In the genomic region with DNA sequence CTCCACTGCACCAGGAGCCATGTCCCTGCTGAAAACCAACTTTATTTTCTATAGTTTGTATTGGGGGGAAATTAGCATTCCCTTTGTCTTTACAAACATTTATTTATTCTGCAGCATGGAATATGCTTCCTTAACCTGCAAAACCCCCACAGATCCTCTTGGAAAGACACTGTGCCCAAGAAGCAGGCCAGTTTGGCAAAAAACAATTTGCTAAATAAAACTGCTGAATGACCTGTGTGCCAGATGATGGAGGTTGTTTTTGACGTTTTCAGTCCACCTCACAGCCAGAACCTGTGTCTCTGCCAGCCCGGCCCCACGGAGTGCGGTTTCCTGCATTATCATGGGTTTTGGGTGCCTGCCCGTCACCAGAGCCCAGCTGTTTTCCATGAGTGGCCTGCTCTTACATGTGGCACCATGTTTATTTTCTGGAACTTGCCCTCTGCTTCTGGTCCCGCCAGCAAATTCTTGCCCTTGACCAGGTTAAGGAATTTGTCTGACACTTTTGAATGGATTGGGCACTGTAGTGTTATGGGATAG, we compare ENCODE assay signal across 30 cellular contexts. TPM values are rescaled to one million over a fixed set of nuclear protein-coding genes. Genes with fewer than 3 reads are reported as not detected.
A peak's percentile ranks its signal among the peaks of the same experiment; 100 is the strongest.
DNase-seq lines count a peak whose midpoint lies in the region; ATAC-seq and TF ChIP-seq lines count a peak whose summit lies in the region.
"Had no signal": no experiment of that assay in that cellular context is flagged by ENCODE, and none has a peak within 500 bp of the region (broad histone marks: within the 10 kb centered on the region; RNA-seq: fewer than 3 reads in every experiment).

No MANE protein-coding gene starts in this region.

- H3K4me1 ChIP-seq in heart right ventricle (peaks cover 10 to 60% (median 32%) of the 10 kb centered on the region in 9 donors), psoas muscle (peaks cover 23% of the 10 kb centered on the region)
- H3K4me1 ChIP-seq: neural progenitor cell, sigmoid colon, testis had no signal

- H3K27me3 ChIP-seq in heart right ventricle = no peaks in the 10 kb centered on the region
- H3K27me3 ChIP-seq in psoas muscle (ENCODE audit: insufficient read depth in 3 of 3, low read length in 2 of 3) = no peaks in the 10 kb centered on the region
- H3K27me3 ChIP-seq: neural progenitor cell, sigmoid colon, testis had no signal

- 28 to 47% methylated on average over 6 of the region's 6 CpGs for WGBS in heart right ventricle, 2 donors
- WGBS in psoas muscle, 3 donors = 15 to 28% (median 22%) methylated on average over 6 of the region's 6 CpGs

- H3K27ac ChIP-seq in heart right ventricle = peak overlapping the region in 9 of 10 donors; percentile 42 to 80 (median 67)
- H3K27ac ChIP-seq in psoas muscle = peak overlapping the region; percentile 39
- H3K27ac ChIP-seq: neural progenitor cell, sigmoid colon, testis had no signal

- ATAC-seq in heart right ventricle (peak; percentile 32 to 81 (median 78)), psoas muscle (peak; percentile 47 to 80 (median 60)), GM21367 (IDR thresholded peaks at IDR 0.05; ENCODE audit: unreplicated experiment) (no peak)
- ATAC-seq: activated CD4-positive, alpha-beta T cell treated with anti-CD3 and anti-CD28 coated beads for 36 hours; activated CD8-positive, alpha-beta T cell treated with anti-CD3 and anti-CD28 coated beads, Interleukin-2, amount 10 ng/mL, durations not matched to agents 7 days and 5 days; HepG2; SK-N-SH treated with all-trans-retinoic acid at 6 μM for 48 hours; stimulated activated naive CD8-positive, alpha-beta T cell treated with anti-CD3 and anti-CD28 coated beads, Interleukin-15, Interleukin-2, amounts not matched to agents 100 U/mL and 50 U/mL, for 24 hours; T-helper 17 cell had no signal

- TF ChIP-seq CTCF in astrocyte of the spinal cord (IDR thresholded peaks at IDR 0.05; ENCODE audit: low read depth, low read length) (no peak), heart right ventricle (IDR thresholded peaks at IDR 0.05) (no peak), psoas muscle (IDR thresholded peaks at IDR 0.05) (no peak)

- intact Hi-C loops in heart right ventricle (cut with DNase I) (no loop called here), psoas muscle (cut with DNase I) (no loop called here)

- DNase-seq in M059J (ENCODE audit: low read depth) = peak; percentile 71
- DNase-seq in astrocyte of the spinal cord (ENCODE audit: low read depth, low spot score) = peak; percentile 23
- DNase-seq in heart right ventricle = peak; percentile 74 to 78
- peak; percentile 37 to 62 for DNase-seq in psoas muscle
- no peak for DNase-seq in stimulated activated naive CD4-positive, alpha-beta T cell (lab: John Stamatoyannopoulos, UW)
- no peak for DNase-seq in mucosa of gallbladder (ENCODE audit: low spot score)
- DNase-seq in GDM1 (lab: John Stamatoyannopoulos, UW) = no peak
- DNase-seq: activated CD4-positive, alpha-beta T cell treated with anti-CD3 and anti-CD28 coated beads for 36 hours; activated CD8-positive, alpha-beta T cell treated with anti-CD3 and anti-CD28 coated beads, Interleukin-2, amount 10 ng/mL, durations not matched to agents 7 days and 5 days; activated effector memory CD4-positive, alpha-beta T cell treated with Interleukin-2 at 50 U/mL for 16 hours; activated naive CD8-positive, alpha-beta T cell treated with anti-CD3 and anti-CD28 coated beads for 36 hours; aorta; Calu3; DND-41; glutamatergic neuron; H7; Karpas-422; kidney; NCI-H1092 treated with DMSO at 0.1 percent for 48 hours; NCI-H1930; NCI-H526 treated with DMSO at 0.1 percent for 48 hours; sigmoid colon; stimulated activated CD4-positive, alpha-beta T cell treated with anti-CD3 and anti-CD28 coated beads, Interleukin-15, amount 100 ng/mL, for 24 hours; stimulated activated naive CD8-positive, alpha-beta T cell treated with anti-CD3 and anti-CD28 coated beads, Interleukin-15, Interleukin-2, amounts not matched to agents 100 U/mL and 50 U/mL, for 24 hours; T-helper 17 cell; testis had no signal

- no peak overlapping the region for H3K4me3 ChIP-seq in astrocyte of the spinal cord (ENCODE audit: low read depth, low read length)
- no peak overlapping the region for H3K4me3 ChIP-seq in heart right ventricle
- H3K4me3 ChIP-seq in psoas muscle = no peak overlapping the region
- H3K4me3 ChIP-seq: neural progenitor cell, sigmoid colon, testis had no signal

- H3K9me3 ChIP-seq in heart right ventricle (no peaks in the 10 kb centered on the region), psoas muscle (no peaks in the 10 kb centered on the region)
- H3K9me3 ChIP-seq: sigmoid colon, testis had no signal

- H3K36me3 ChIP-seq in heart right ventricle = peaks cover 0 to 30% (median 0%) of the 10 kb centered on the region in 9 donors
- H3K36me3 ChIP-seq in psoas muscle (ENCODE audit: insufficient read depth in 1 of 2, low read depth in 1 of 2) = no peaks in the 10 kb centered on the region
- H3K36me3 ChIP-seq: neural progenitor cell, sigmoid colon had no signal

- in situ Hi-C loops in astrocyte of the spinal cord (cut with HindIII; ENCODE audit: low sequenced_read_pairs) = no loop called here

RNA-seq across cellular contexts. Expression of a gene that starts 26.4 kb away (rescaled TPM):
- total RNA-seq in M059J (2014; rRNA removed; shearing (Covaris generic)) = 44.9 and 60.6 TPM in 2 replicates
- total RNA-seq in heart right ventricle (1 to 10 TPM in 8 of 10 donors, under 1 TPM in 2; 0.56 to 2.7 (median 1.9) TPM), psoas muscle (under 1 TPM; 0.26 to 0.79 (median 0.34) TPM), mucosa of gallbladder (2.2 TPM)
- polyA plus RNA-seq in heart right ventricle (1 to 10 TPM; 2.5 TPM), psoas muscle (1 to 10 TPM in 2 of 3 donors, under 1 TPM in 1; 0.70 to 2.5 (median 1.6) TPM)

RNA-seq across cellular contexts. Expression of a gene that starts 26.9 kb away (rescaled TPM):
- 96.9 and 129 TPM in 2 replicates for total RNA-seq in M059J (2014; rRNA removed; shearing (Covaris generic))
- total RNA-seq in heart right ventricle (100 to 1,000 TPM in 1 of 10 donors, 10 to 100 TPM in 9; 73.9 to 106 (median 91.3) TPM), psoas muscle (10 to 100 TPM; 29.9 to 49.8 (median 40.4) TPM), mucosa of gallbladder (100 TPM)
- polyA plus RNA-seq in heart right ventricle (10 to 100 TPM; 12.7 to 36.7 TPM), psoas muscle (10 to 100 TPM; 22.8 to 47.0 (median 23.5) TPM)

RNA-seq across cellular contexts. Expression of a gene that starts 32.3 kb away (rescaled TPM):
- total RNA-seq in M059J (2014; rRNA removed; shearing (Covaris generic)) = 0.32 TPM in 1 of 2 replicates, not detected in the other
- 100 to 1,000 TPM; 220 to 458 (median 262) TPM for total RNA-seq in heart right ventricle
- polyA plus RNA-seq in heart right ventricle = 10 to 100 TPM; 63.5 to 69.5 TPM
- 10 to 100 TPM; 13.2 to 41.1 (median 36.6) TPM for total RNA-seq in psoas muscle
- 1 to 10 TPM; 1.4 to 6.8 (median 5.4) TPM for polyA plus RNA-seq in psoas muscle
- total RNA-seq in mucosa of gallbladder = 1.2 TPM
- total RNA-seq: T-helper 17 cell had no signal

Comparison
In these comparisons a context has a peak if more than half of its experiments do, and no peak if none do; other contexts are left out.
1. DNase-seq: peak in M059J (single experiment), astrocyte of the spinal cord (single experiment), heart right ventricle (2 of 2) and psoas muscle (2 of 2); none in stimulated activated naive CD4-positive, alpha-beta T cell (0 of 6), mucosa of gallbladder (single experiment) and GDM1 (single experiment).
2. RNA of a gene that starts 26.4 kb away (total RNA-seq): 44.9 to 60.6 TPM in M059J; 2.2 TPM in mucosa of gallbladder (single experiment), 0.56 to 2.7 TPM in heart right ventricle and 0.26 to 0.79 TPM in psoas muscle; every median in the first group is over 10 times any median in the second.